Comparison of ENCODE assay signal across 20 cellular contexts in the genomic region with DNA sequence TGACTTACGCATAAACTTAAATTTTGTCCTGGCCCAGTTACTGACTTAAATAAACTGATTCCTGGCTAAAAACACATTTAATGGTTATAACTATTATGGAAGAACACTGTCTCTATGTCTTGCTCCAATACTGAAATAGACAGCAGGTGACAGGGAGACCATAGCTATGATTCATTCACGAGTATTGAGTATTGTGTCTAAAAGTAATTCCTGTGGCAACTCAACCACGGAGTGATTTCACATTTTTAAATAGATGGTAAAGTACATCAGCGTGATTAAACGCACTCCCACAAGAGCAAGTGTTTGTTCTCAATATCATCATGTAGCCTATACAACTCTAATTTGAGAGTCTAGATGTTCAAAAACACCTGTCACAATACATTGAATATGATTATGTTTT. TPM values are rescaled to one million over a fixed set of nuclear protein-coding genes. Genes with fewer than 3 reads are reported as not detected.
A peak's percentile ranks its signal among the peaks of the same experiment; 100 is the strongest.
DNase-seq lines count a peak whose midpoint lies in the region; ATAC-seq and TF ChIP-seq lines count a peak whose summit lies in the region.
"Had no signal": no experiment of that assay in that cellular context is flagged by ENCODE, and none has a peak within 500 bp of the region (broad histone marks: within the 10 kb centered on the region; RNA-seq: fewer than 3 reads in every experiment).

No MANE protein-coding gene starts in this region.

- H3K4me3 Mint-ChIP-seq in natural killer cell, result no peak overlapping the region
- H3K4me3 Mint-ChIP-seq: CD4-positive, alpha-beta memory T cell; IgD-negative memory B cell had no signal

- intact Hi-C loops in natural killer cell (cut with micrococcal nuclease), result no loop called here

- no peak overlapping the region for H3K27ac Mint-ChIP-seq in natural killer cell
- H3K27ac Mint-ChIP-seq: CD4-positive, alpha-beta memory T cell; IgD-negative memory B cell had no signal

- peaks cover 0 to 4% of the 10 kb centered on the region in 2 donors for H3K4me1 Mint-ChIP-seq in natural killer cell

- peaks cover 13 to 31% of the 10 kb centered on the region in 2 donors for H3K27me3 Mint-ChIP-seq in natural killer cell (ENCODE audit: low read depth in 2 of 2)

- H3K27me3 ChIP-seq in kidney epithelial cell (ENCODE audit: control insufficient read depth, insufficient read depth, low read length), result no peaks in the 10 kb centered on the region
- H3K27me3 ChIP-seq: MG63 had no signal

- no peak overlapping the region for H3K4me3 ChIP-seq in kidney epithelial cell (ENCODE audit: low read depth, low read length)
- H3K4me3 ChIP-seq: GM23248, HAP-1, MG63 had no signal

- H3K36me3 ChIP-seq in kidney epithelial cell (ENCODE audit: control insufficient read depth, insufficient read depth, low read length), result no peaks in the 10 kb centered on the region
- H3K36me3 ChIP-seq: HAP-1, MG63 had no signal

- TF ChIP-seq CTCF in kidney epithelial cell (IDR thresholded peaks at IDR 0.05; ENCODE audit: insufficient read depth, low read length, poor library complexity, severe bottlenecking) (no peak), natural killer cell (IDR thresholded peaks at IDR 0.05) (no peak)

- no peaks in the 10 kb centered on the region for H3K36me3 Mint-ChIP-seq in natural killer cell
- H3K36me3 Mint-ChIP-seq: CD4-positive, alpha-beta memory T cell; IgD-negative memory B cell had no signal

- H3K9me3 Mint-ChIP-seq in natural killer cell, result no peaks in the 10 kb centered on the region
- H3K9me3 Mint-ChIP-seq: CD4-positive, alpha-beta memory T cell had no signal

- peak in 2 of 3 experiments; percentile 30 to 50 for DNase-seq in NCI-H1417 (lab: John Stamatoyannopoulos, UW)
- DNase-seq in NCI-H1417 treated with DMSO at 0.1 percent for 48 hours (lab: John Stamatoyannopoulos, UW), result no peak
- DNase-seq in SHP77 (lab: John Stamatoyannopoulos, UW), result peak; percentile 32 to 57
- DNase-seq in kidney epithelial cell (ENCODE audit: low read depth), result peak; percentile 14
- DNase-seq in natural killer cell, result no peak
- no peak for DNase-seq in activated CD4-positive, alpha-beta T cell treated with anti-CD3 and anti-CD28 coated beads, Interleukin-2, amount 50 U/mL, for 48 hours
- no peak for DNase-seq in HuH-7 (ENCODE audit: low spot score)
- DNase-seq: CD4-positive, alpha-beta memory T cell; GM23248; Karpas-422; MG63; NCI-H1048; NCI-H187; NCI-H2171 treated with DMSO at 0.1 percent for 48 hours; NK-92 treated with Interleukin-12 subunit alpha and Interleukin-12 subunit beta, amount 100 ng/mL, for 24 hours; Right ventricle myocardium superior; SK-N-SH had no signal

- ATAC-seq in natural killer cell, result no peak

RNA-seq across cellular contexts. Expression of a gene that starts 35.9 kb away (rescaled TPM):
- total RNA-seq in kidney epithelial cell (not detected in 2 replicates), natural killer cell (not detected)
- total RNA-seq: CD4-positive, alpha-beta memory T cell; OCI-LY7; Right ventricle myocardium superior had no signal

Comparison
In these comparisons a context has a peak if more than half of its experiments do, and no peak if none do; other contexts are left out.
1. DNase-seq: peak in NCI-H1417 (2 of 3), SHP77 (2 of 2) and kidney epithelial cell (single experiment); none in NCI-H1417 treated with DMSO at 0.1 percent for 48 hours (single experiment), natural killer cell (single experiment), activated CD4-positive, alpha-beta T cell treated with anti-CD3 and anti-CD28 coated beads, Interleukin-2, amount 50 U/mL, for 48 hours (0 of 2) and HuH-7 (single experiment).